1 cellular context compared by ENCODE assay signal in the genomic region with DNA sequence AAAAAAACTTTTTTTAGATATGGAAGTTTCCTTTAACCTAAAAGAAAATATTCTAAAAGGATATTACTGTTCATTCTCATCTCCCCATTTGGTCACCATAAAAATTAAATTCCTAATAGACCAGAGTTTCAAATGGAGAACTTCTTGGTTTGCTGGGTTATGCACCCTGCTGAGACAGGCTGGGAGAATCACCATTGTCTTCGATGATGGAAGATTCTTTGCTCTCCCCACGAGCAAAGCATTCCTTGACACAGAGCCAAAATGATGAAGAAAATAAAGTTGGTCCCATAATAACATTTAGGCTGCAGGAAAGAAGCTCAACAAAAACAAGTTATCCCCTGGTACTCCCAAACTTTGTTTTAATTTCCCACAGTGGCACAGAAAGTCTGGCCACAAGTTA.
TF ChIP-seq lines count a peak whose summit lies in the region.

No MANE protein-coding gene starts in this region.

TF ChIP-seq in HepG2, 621 proteins besides CTCF, POLR2A, EP300 and RAD21 (continued from another document):
- TF ChIP-seq, protein P1, sequence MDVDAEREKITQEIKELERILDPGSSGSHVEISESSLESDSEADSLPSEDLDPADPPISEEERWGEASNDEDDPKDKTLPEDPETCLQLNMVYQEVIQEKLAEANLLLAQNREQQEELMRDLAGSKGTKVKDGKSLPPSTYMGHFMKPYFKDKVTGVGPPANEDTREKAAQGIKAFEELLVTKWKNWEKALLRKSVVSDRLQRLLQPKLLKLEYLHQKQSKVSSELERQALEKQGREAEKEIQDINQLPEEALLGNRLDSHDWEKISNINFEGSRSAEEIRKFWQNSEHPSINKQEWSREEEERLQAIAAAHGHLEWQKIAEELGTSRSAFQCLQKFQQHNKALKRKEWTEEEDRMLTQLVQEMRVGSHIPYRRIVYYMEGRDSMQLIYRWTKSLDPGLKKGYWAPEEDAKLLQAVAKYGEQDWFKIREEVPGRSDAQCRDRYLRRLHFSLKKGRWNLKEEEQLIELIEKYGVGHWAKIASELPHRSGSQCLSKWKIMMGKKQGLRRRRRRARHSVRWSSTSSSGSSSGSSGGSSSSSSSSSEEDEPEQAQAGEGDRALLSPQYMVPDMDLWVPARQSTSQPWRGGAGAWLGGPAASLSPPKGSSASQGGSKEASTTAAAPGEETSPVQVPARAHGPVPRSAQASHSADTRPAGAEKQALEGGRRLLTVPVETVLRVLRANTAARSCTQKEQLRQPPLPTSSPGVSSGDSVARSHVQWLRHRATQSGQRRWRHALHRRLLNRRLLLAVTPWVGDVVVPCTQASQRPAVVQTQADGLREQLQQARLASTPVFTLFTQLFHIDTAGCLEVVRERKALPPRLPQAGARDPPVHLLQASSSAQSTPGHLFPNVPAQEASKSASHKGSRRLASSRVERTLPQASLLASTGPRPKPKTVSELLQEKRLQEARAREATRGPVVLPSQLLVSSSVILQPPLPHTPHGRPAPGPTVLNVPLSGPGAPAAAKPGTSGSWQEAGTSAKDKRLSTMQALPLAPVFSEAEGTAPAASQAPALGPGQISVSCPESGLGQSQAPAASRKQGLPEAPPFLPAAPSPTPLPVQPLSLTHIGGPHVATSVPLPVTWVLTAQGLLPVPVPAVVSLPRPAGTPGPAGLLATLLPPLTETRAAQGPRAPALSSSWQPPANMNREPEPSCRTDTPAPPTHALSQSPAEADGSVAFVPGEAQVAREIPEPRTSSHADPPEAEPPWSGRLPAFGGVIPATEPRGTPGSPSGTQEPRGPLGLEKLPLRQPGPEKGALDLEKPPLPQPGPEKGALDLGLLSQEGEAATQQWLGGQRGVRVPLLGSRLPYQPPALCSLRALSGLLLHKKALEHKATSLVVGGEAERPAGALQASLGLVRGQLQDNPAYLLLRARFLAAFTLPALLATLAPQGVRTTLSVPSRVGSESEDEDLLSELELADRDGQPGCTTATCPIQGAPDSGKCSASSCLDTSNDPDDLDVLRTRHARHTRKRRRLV (CRISPR knock-in tag; IDR thresholded peaks at IDR 0.05): no peak
- TF ChIP-seq GPN1 (CRISPR knock-in tag; IDR thresholded peaks at IDR 0.05; ENCODE audit: borderline replicate concordance) (no peak), ZNF44 (CRISPR knock-in tag; IDR thresholded peaks at IDR 0.05) (no peak), RORA (CRISPR knock-in tag; IDR thresholded peaks at IDR 0.05) (no peak), ZNF761 (CRISPR knock-in tag; conservative IDR thresholded peaks at IDR 0.05) (no peak), AKAP8 (CRISPR knock-in tag; IDR thresholded peaks at IDR 0.05) (no peak), KAT2B (IDR thresholded peaks at IDR 0.05; ENCODE audit: borderline replicate concordance, low read depth, low read length) (no peak), KMT2B (CRISPR knock-in tag; IDR thresholded peaks at IDR 0.05) (no peak), ZBTB38 (CRISPR knock-in tag; IDR thresholded peaks at IDR 0.05) (no peak)
- TF ChIP-seq, protein P2, sequence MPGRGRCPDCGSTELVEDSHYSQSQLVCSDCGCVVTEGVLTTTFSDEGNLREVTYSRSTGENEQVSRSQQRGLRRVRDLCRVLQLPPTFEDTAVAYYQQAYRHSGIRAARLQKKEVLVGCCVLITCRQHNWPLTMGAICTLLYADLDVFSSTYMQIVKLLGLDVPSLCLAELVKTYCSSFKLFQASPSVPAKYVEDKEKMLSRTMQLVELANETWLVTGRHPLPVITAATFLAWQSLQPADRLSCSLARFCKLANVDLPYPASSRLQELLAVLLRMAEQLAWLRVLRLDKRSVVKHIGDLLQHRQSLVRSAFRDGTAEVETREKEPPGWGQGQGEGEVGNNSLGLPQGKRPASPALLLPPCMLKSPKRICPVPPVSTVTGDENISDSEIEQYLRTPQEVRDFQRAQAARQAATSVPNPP (CRISPR knock-in tag; IDR thresholded peaks at IDR 0.05): no peak
- TF ChIP-seq, protein P3, sequence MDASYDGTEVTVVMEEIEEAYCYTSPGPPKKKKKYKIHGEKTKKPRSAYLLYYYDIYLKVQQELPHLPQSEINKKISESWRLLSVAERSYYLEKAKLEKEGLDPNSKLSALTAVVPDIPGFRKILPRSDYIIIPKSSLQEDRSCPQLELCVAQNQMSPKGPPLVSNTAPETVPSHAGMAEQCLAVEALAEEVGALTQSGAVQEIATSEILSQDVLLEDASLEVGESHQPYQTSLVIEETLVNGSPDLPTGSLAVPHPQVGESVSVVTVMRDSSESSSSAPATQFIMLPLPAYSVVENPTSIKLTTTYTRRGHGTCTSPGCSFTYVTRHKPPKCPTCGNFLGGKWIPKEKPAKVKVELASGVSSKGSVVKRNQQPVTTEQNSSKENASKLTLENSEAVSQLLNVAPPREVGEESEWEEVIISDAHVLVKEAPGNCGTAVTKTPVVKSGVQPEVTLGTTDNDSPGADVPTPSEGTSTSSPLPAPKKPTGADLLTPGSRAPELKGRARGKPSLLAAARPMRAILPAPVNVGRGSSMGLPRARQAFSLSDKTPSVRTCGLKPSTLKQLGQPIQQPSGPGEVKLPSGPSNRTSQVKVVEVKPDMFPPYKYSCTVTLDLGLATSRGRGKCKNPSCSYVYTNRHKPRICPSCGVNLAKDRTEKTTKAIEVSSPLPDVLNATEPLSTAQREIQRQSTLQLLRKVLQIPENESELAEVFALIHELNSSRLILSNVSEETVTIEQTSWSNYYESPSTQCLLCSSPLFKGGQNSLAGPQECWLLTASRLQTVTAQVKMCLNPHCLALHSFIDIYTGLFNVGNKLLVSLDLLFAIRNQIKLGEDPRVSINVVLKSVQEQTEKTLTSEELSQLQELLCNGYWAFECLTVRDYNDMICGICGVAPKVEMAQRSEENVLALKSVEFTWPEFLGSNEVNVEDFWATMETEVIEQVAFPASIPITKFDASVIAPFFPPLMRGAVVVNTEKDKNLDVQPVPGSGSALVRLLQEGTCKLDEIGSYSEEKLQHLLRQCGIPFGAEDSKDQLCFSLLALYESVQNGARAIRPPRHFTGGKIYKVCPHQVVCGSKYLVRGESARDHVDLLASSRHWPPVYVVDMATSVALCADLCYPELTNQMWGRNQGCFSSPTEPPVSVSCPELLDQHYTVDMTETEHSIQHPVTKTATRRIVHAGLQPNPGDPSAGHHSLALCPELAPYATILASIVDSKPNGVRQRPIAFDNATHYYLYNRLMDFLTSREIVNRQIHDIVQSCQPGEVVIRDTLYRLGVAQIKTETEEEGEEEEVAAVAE (CRISPR knock-in tag; IDR thresholded peaks at IDR 0.05; ENCODE audit: borderline replicate concordance): no peak
- TF ChIP-seq, protein P4, sequence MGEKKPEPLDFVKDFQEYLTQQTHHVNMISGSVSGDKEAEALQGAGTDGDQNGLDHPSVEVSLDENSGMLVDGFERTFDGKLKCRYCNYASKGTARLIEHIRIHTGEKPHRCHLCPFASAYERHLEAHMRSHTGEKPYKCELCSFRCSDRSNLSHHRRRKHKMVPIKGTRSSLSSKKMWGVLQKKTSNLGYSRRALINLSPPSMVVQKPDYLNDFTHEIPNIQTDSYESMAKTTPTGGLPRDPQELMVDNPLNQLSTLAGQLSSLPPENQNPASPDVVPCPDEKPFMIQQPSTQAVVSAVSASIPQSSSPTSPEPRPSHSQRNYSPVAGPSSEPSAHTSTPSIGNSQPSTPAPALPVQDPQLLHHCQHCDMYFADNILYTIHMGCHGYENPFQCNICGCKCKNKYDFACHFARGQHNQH (CRISPR knock-in tag; IDR thresholded peaks at IDR 0.05): no peak
- TF ChIP-seq, protein P5, sequence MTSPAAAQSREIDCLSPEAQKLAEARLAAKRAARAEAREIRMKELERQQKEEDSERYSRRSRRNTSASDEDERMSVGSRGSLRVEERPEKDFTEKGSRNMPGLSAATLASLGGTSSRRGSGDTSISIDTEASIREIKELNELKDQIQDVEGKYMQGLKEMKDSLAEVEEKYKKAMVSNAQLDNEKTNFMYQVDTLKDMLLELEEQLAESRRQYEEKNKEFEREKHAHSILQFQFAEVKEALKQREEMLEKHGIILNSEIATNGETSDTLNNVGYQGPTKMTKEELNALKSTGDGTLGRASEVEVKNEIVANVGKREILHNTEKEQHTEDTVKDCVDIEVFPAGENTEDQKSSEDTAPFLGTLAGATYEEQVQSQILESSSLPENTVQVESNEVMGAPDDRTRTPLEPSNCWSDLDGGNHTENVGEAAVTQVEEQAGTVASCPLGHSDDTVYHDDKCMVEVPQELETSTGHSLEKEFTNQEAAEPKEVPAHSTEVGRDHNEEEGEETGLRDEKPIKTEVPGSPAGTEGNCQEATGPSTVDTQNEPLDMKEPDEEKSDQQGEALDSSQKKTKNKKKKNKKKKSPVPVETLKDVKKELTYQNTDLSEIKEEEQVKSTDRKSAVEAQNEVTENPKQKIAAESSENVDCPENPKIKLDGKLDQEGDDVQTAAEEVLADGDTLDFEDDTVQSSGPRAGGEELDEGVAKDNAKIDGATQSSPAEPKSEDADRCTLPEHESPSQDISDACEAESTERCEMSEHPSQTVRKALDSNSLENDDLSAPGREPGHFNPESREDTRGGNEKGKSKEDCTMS (CRISPR knock-in tag; conservative IDR thresholded peaks at IDR 0.05): no peak
- TF ChIP-seq, protein P6, sequence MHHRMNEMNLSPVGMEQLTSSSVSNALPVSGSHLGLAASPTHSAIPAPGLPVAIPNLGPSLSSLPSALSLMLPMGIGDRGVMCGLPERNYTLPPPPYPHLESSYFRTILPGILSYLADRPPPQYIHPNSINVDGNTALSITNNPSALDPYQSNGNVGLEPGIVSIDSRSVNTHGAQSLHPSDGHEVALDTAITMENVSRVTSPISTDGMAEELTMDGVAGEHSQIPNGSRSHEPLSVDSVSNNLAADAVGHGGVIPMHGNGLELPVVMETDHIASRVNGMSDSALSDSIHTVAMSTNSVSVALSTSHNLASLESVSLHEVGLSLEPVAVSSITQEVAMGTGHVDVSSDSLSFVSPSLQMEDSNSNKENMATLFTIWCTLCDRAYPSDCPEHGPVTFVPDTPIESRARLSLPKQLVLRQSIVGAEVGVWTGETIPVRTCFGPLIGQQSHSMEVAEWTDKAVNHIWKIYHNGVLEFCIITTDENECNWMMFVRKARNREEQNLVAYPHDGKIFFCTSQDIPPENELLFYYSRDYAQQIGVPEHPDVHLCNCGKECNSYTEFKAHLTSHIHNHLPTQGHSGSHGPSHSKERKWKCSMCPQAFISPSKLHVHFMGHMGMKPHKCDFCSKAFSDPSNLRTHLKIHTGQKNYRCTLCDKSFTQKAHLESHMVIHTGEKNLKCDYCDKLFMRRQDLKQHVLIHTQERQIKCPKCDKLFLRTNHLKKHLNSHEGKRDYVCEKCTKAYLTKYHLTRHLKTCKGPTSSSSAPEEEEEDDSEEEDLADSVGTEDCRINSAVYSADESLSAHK (CRISPR knock-in tag; IDR thresholded peaks at IDR 0.05; ENCODE audit: borderline replicate concordance): no peak
- TF ChIP-seq, protein P7, sequence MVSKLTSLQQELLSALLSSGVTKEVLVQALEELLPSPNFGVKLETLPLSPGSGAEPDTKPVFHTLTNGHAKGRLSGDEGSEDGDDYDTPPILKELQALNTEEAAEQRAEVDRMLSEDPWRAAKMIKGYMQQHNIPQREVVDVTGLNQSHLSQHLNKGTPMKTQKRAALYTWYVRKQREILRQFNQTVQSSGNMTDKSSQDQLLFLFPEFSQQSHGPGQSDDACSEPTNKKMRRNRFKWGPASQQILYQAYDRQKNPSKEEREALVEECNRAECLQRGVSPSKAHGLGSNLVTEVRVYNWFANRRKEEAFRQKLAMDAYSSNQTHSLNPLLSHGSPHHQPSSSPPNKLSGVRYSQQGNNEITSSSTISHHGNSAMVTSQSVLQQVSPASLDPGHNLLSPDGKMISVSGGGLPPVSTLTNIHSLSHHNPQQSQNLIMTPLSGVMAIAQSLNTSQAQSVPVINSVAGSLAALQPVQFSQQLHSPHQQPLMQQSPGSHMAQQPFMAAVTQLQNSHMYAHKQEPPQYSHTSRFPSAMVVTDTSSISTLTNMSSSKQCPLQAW (CRISPR knock-in tag; IDR thresholded peaks at IDR 0.05): no peak
TF ChIP-seq in HepG2: peak in this region for 0.
